ENCODE assay signal across 1 cellular context in genomic region chr16:68328860-68329370, GRCh38.
TF ChIP-seq lines count a peak whose summit lies in the region.

No MANE protein-coding gene starts in this region.

TF ChIP-seq in K562, 482 proteins besides CTCF, POLR2A, EP300 and RAD21:
- no peak for TF ChIP-seq ARID4B (CRISPR knock-in tag; IDR thresholded peaks at IDR 0.05)
- TF ChIP-seq ZBED1 (IDR thresholded peaks at IDR 0.05) = 0 out of 2 replicates have a peak, but pooled peaks have one; percentile 2
- TF ChIP-seq ZFP91 (CRISPR knock-in tag; IDR thresholded peaks at IDR 0.05) = 0 out of 2 replicates have a peak, but pooled peaks have one; percentile 30
